ENCODE assay signal across 1 cellular context in genomic region chr7:20786779-20787651, GRCh38.
TF ChIP-seq lines count a peak whose summit lies in the region.

Gene SP8, minus strand, starts transcription at chr7:20786886. Its CDS starts 88 bp downstream, at chr7:20786798.

TF ChIP-seq in HCT116, 20 proteins besides CTCF, POLR2A, EP300 and RAD21 (continued from another document):
- TF ChIP-seq YY1 (IDR thresholded peaks at IDR 0.05; ENCODE audit: extremely low read depth, insufficient replicate concordance, low read depth, low read length) (no peak), ZBTB33 (IDR thresholded peaks at IDR 0.05; ENCODE audit: extremely low read depth, insufficient replicate concordance, low read length) (no peak), EZH2 (IDR thresholded peaks at IDR 0.05) (no peak)
TF ChIP-seq in HCT116: peak in this region for 2.
